ENCODE assay signal across 8 cellular contexts in genomic region chr1:155255243-155256100, GRCh38. TPM values are rescaled to one million over a fixed set of nuclear protein-coding genes. Genes with fewer than 3 reads are reported as not detected.
DNase-seq lines count a peak whose midpoint lies in the region; ATAC-seq and TF ChIP-seq lines count a peak whose summit lies in the region.

TSS of gene ENTREP3 (minus strand) at chr1:155255483. CDS start at chr1:155254877, 606 bp downstream.

- no peaks in the 10 kb centered on the region for H3K9me3 ChIP-seq in smooth muscle cell (replicated peaks; ENCODE audit: low read depth)

- CTCF ChIA-PET in WTC11 (lab: Charles Lee): interaction anchor here (0.6 to 1.8 kb wide), 9 partner anchors 18 to 82 kb away, joined by 3 to 9 read pairs (median 5); partner anchors contain the start of genes CLK2, HCN3, KRTCAP2 and RUSC1

- WGBS in smooth muscle cell (ENCODE audit: low lambda C conversion rate): 10% methylated on average over 25 of the region's 57 CpGs

- H3K79me2 ChIP-seq in smooth muscle cell (ENCODE audit: low read depth): peaks cover 12% of the 10 kb centered on the region

- peak; percentile 64 for ATAC-seq in HG02852 (IDR thresholded peaks at IDR 0.05; ENCODE audit: unreplicated experiment)
- ATAC-seq in WTC11: peak; percentile 80
- ATAC-seq in HG03159 (IDR thresholded peaks at IDR 0.05; ENCODE audit: unreplicated experiment): no peak

- H3K9me3 Mint-ChIP-seq in WTC11 (no peaks in the 10 kb centered on the region), immature natural killer cell (no peaks in the 10 kb centered on the region)

- H3K9ac ChIP-seq in smooth muscle cell (ENCODE audit: low read depth): peak within 1 kb of the TSS; percentile 77

- H3K4me3 Mint-ChIP-seq in WTC11 (peak within 1 kb of the TSS; percentile 80), immature natural killer cell (peak within 1 kb of the TSS; percentile 77 to 83 (median 80))

- peaks cover 20% of the 10 kb centered on the region for H3K36me3 Mint-ChIP-seq in WTC11
- H3K36me3 Mint-ChIP-seq in immature natural killer cell: peaks cover 9 to 19% (median 12%) of the 10 kb centered on the region in 3 donors

- H3K36me3 ChIP-seq in smooth muscle cell (ENCODE audit: low read depth): no peaks in the 10 kb centered on the region

- peak; percentile 85 for DNase-seq in ELR (ENCODE audit: low read depth)
- peak; percentile 68 for DNase-seq in NCI-H2196 treated with DMSO at 0.1 percent for 48 hours (lab: John Stamatoyannopoulos, UW; ENCODE audit: unreplicated experiment)
- DNase-seq in WTC11 (ENCODE audit: low spot score): peak; percentile 95
- DNase-seq in caudate nucleus (lab: John Stamatoyannopoulos, UW): peak in 60 of 61 donors; percentile 35 to 92 (median 82)
- peak; percentile 56 to 62 (median 61) for DNase-seq in immature natural killer cell
- DNase-seq in smooth muscle cell (lab: John Stamatoyannopoulos, UW; ENCODE audit: unreplicated experiment): peak; percentile 85

- H3K27me3 ChIP-seq in smooth muscle cell (ENCODE audit: low read depth): no peaks in the 10 kb centered on the region

- peak within 1 kb of the TSS; percentile 69 for H2AFZ ChIP-seq in smooth muscle cell (ENCODE audit: low read depth)

- TF ChIP-seq CTCF in WTC11 (IDR thresholded peaks at IDR 0.05): no peak
- TF ChIP-seq CTCF in smooth muscle cell (IDR thresholded peaks at IDR 0.05; ENCODE audit: borderline replicate concordance, insufficient read depth, poor library complexity, severe bottlenecking): no peak

- H3K4me1 Mint-ChIP-seq in WTC11: peaks cover 23% of the 10 kb centered on the region
- H3K4me1 Mint-ChIP-seq in immature natural killer cell: peaks cover 34% of the 10 kb centered on the region in 2 donors

- peaks cover 15% of the 10 kb centered on the region for H3F3A ChIP-seq in smooth muscle cell (ENCODE audit: low read depth)

- POLR2A ChIA-PET in WTC11 (lab: Charles Lee): interaction anchor here (0.5 to 1.0 kb wide), 3 partner anchors 11 to 1093 kb away, joined by 3 to 4 read pairs (median 4); no protein-coding TSS in a partner anchor

- H3K27ac Mint-ChIP-seq in WTC11: peak within 1 kb of the TSS; percentile 76
- H3K27ac Mint-ChIP-seq in immature natural killer cell: peak within 1 kb of the TSS; percentile 9 to 75 (median 56)

- H4K20me1 ChIP-seq in smooth muscle cell (ENCODE audit: low read depth): no peaks in the 10 kb centered on the region

- peaks cover 23% of the 10 kb centered on the region for H3K4me1 ChIP-seq in smooth muscle cell (ENCODE audit: low read depth)

- H3K27me3 Mint-ChIP-seq in WTC11 (ENCODE audit: low read depth) (no peaks in the 10 kb centered on the region), immature natural killer cell (ENCODE audit: low read depth in 3 of 3) (peaks cover 0 to 2% (median 0%) of the 10 kb centered on the region in 3 donors)

- peak within 1 kb of the TSS; percentile 89 for H3K4me3 ChIP-seq in smooth muscle cell

- peak within 1 kb of the TSS; percentile 100 for H3K4me2 ChIP-seq in smooth muscle cell

- peak within 1 kb of the TSS; percentile 90 for H3K27ac ChIP-seq in caudate nucleus (ENCODE audit: low read depth, low read length)
- H3K27ac ChIP-seq in smooth muscle cell (ENCODE audit: low read depth): peak within 1 kb of the TSS; percentile 60

TF ChIP-seq in WTC11, 78 proteins besides CTCF, POLR2A, EP300 and RAD21 (continues in another document):
- no peak for TF ChIP-seq NFATC4 (CRISPR knock-in tag; IDR thresholded peaks at IDR 0.05)
- peak; percentile 32; the same call in 1 of the 2 replicates for TF ChIP-seq ZBTB21 (CRISPR knock-in tag; IDR thresholded peaks at IDR 0.05; ENCODE audit: borderline replicate concordance)
- no peak for TF ChIP-seq ZNF121 (CRISPR knock-in tag; IDR thresholded peaks at IDR 0.05)
- peak; percentile 56 for TF ChIP-seq USF2 (CRISPR knock-in tag; IDR thresholded peaks at IDR 0.05)
- no peak for TF ChIP-seq EMX1 (CRISPR knock-in tag; IDR thresholded peaks at IDR 0.05)
- peak; percentile 80; the same call in 1 of the 2 replicates for TF ChIP-seq ZNF281 (CRISPR knock-in tag; IDR thresholded peaks at IDR 0.05)
- peak; percentile 39; the same call in 1 of the 2 replicates for TF ChIP-seq MAX (CRISPR knock-in tag; IDR thresholded peaks at IDR 0.05)
- TF ChIP-seq CBFB (CRISPR knock-in tag; IDR thresholded peaks at IDR 0.05; ENCODE audit: low read depth): peak; percentile 81; the same call in 1 of the 2 replicates
- peak; percentile 80 for TF ChIP-seq PRDM15 (CRISPR knock-in tag; IDR thresholded peaks at IDR 0.05)
- no peak; the same call in 1 of the 2 replicates for TF ChIP-seq ZNF263 (CRISPR knock-in tag; IDR thresholded peaks at IDR 0.05; ENCODE audit: low read depth)
- no peak for TF ChIP-seq NFE2L1 (CRISPR knock-in tag; IDR thresholded peaks at IDR 0.05)
- TF ChIP-seq FOXJ3 (CRISPR knock-in tag; IDR thresholded peaks at IDR 0.05; ENCODE audit: borderline replicate concordance): no peak
- no peak for TF ChIP-seq ATF6 (CRISPR knock-in tag; IDR thresholded peaks at IDR 0.05)
- TF ChIP-seq ZNF138 (CRISPR knock-in tag; conservative IDR thresholded peaks at IDR 0.05): no peak

RNA-seq across cellular contexts. Expression of gene ENTREP3, which starts in this region (rescaled TPM):
- 65.3 to 67.8 TPM (median 66.6 TPM) in 3 replicates for total RNA-seq in WTC11 (2021)
- polyA plus RNA-seq in immature natural killer cell: 1 to 10 TPM in 1 of 3 donors, under 1 TPM in 2; 0.64 to 1.3 (median 0.79) TPM
- total RNA-seq in smooth muscle cell: 7.0 and 14.7 TPM in 2 replicates
- polyA plus RNA-seq in smooth muscle cell: 26.5 and 30.9 TPM in 2 replicates

Comparison
In these comparisons a context has a peak if more than half of its experiments do, and no peak if none do; other contexts are left out.
1. RNA of gene ENTREP3 (polyA plus RNA-seq): 26.5 to 30.9 TPM in smooth muscle cell; 0.64 to 1.3 TPM in immature natural killer cell; every median in the first group is over 10 times any median in the second.
2. Peak in every context shown above with its lines, with median percentiles within 50 percentile points of each other: DNase-seq.